In genomic region chr4:76017056-76017686, GRCh38 we compare ENCODE assay signal across 23 cellular contexts. TPM values are rescaled to one million over a fixed set of nuclear protein-coding genes. Genes with fewer than 3 reads are reported as not detected.
A peak's percentile ranks its signal among the peaks of the same experiment; 100 is the strongest.
DNase-seq lines count a peak whose midpoint lies in the region; ATAC-seq and TF ChIP-seq lines count a peak whose summit lies in the region.
"Had no signal": no experiment of that assay in that cellular context is flagged by ENCODE, and none has a peak within 500 bp of the region (broad histone marks: within the 10 kb centered on the region; RNA-seq: fewer than 3 reads in every experiment).

No MANE protein-coding gene starts in this region.

- no peak overlapping the region; the same call in 1 of the 2 replicates for H3K4me2 ChIP-seq in MM.1S (ENCODE audit: low read depth, low read length)

- H3K4me3 ChIP-seq in MM.1S (ENCODE audit: low read length) (no peak overlapping the region), mucosa of descending colon (no peak overlapping the region)
- H3K4me3 ChIP-seq: GM12878, SK-N-MC had no signal

- no peak for TF ChIP-seq CTCF in MM.1S (IDR thresholded peaks at IDR 0.05; ENCODE audit: low read length)
- TF ChIP-seq CTCF in foreskin keratinocyte (conservative IDR thresholded peaks at IDR 0.05), result no peak
- TF ChIP-seq CTCF in mucosa of descending colon (IDR thresholded peaks at IDR 0.05), result no peak

- H4K20me1 ChIP-seq in MM.1S (ENCODE audit: insufficient read depth, low read length), result no peaks in the 10 kb centered on the region

- intact Hi-C loops in mucosa of descending colon (cut with DNase I, micrococcal nuclease), result no loop called here
- intact Hi-C loops in posterior cingulate gyrus (cut with DNase I), result no loop called here

- H3K27ac ChIP-seq in MM.1S (ENCODE audit: low read length) (peak overlapping the region; percentile 95), foreskin keratinocyte (peak overlapping the region; percentile 18)
- H3K27ac ChIP-seq: SK-N-MC had no signal

- H3K4me1 Mint-ChIP-seq in activated T-cell treated with anti-CD3 and anti-CD28 coated beads, Interleukin-2, amount 50 U/mL, for 4 hours (ENCODE audit: low read depth), result peaks cover 2% of the 10 kb centered on the region
- H3K4me1 Mint-ChIP-seq: CD4-positive, CD25-positive, alpha-beta regulatory T cell had no signal

- H3F3A ChIP-seq in MM.1S (ENCODE audit: insufficient read depth, low read length), result peaks cover 25% of the 10 kb centered on the region

- H2AFZ ChIP-seq in MM.1S (ENCODE audit: low read length), result peak overlapping the region; percentile 24

- H3K79me2 ChIP-seq in MM.1S (ENCODE audit: low read length), result no peaks in the 10 kb centered on the region

- ATAC-seq in foreskin keratinocyte (peak; percentile 50), mucosa of descending colon (peak; percentile 30)
- no peak for ATAC-seq in activated T-cell treated with anti-CD3 and anti-CD28 coated beads, Interleukin-2, amount 50 U/mL, for 4 hours

- no peaks in the 10 kb centered on the region for H3K9me2 ChIP-seq in MM.1S (replicated peaks; ENCODE audit: insufficient read depth, low read length)

- DNase-seq in MM.1S (no peak), SK-MEL-5 (ENCODE audit: low read depth, low spot score) (peak; percentile 60), foreskin keratinocyte (peak in 1 of 2 donors; percentile 53), mucosa of descending colon (no peak), T-helper 9 cell (no peak), NCI-H1436 treated with DMSO at 0.1 percent for 48 hours (lab: John Stamatoyannopoulos, UW) (no peak), posterior cingulate gyrus (no peak)
- DNase-seq in activated T-cell treated with anti-CD3 and anti-CD28 coated beads, Interleukin-2, amount 50 U/mL, for 4 hours, result no peak
- DNase-seq: BE2C, COR-L47, DND-41, HFFc6, NCI-H1092, NCI-H146, NCI-H2029 treated with DMSO at 0.1 percent for 48 hours, NCI-H226, OCI-M1 had no signal

- H3K4me3 Mint-ChIP-seq in activated T-cell treated with anti-CD3 and anti-CD28 coated beads, Interleukin-2, amount 50 U/mL, for 4 hours, result no peak overlapping the region
- H3K4me3 Mint-ChIP-seq: CD4-positive, CD25-positive, alpha-beta regulatory T cell; H9; HFFc6 had no signal

- no peaks in the 10 kb centered on the region for H3K27me3 ChIP-seq in MM.1S (replicated peaks; ENCODE audit: insufficient read depth, low read length)
- no peaks in the 10 kb centered on the region for H3K27me3 ChIP-seq in foreskin keratinocyte

- H3K9ac ChIP-seq in MM.1S (ENCODE audit: low read length), result peak overlapping the region; percentile 54

- no peaks in the 10 kb centered on the region for H3K9me3 ChIP-seq in MM.1S (replicated peaks; ENCODE audit: insufficient read depth, low read length)
- no peaks in the 10 kb centered on the region for H3K9me3 ChIP-seq in mucosa of descending colon
- H3K9me3 ChIP-seq: BE2C had no signal

- no peaks in the 10 kb centered on the region for H3K9me3 Mint-ChIP-seq in activated T-cell treated with anti-CD3 and anti-CD28 coated beads, Interleukin-2, amount 50 U/mL, for 4 hours
- H3K9me3 Mint-ChIP-seq: H9, HFFc6 had no signal

- H3K27me3 Mint-ChIP-seq in activated T-cell treated with anti-CD3 and anti-CD28 coated beads, Interleukin-2, amount 50 U/mL, for 4 hours (ENCODE audit: low read depth), result no peaks in the 10 kb centered on the region

- H3K36me3 ChIP-seq in MM.1S (replicated peaks; ENCODE audit: insufficient read depth, low read length) (no peaks in the 10 kb centered on the region), mucosa of descending colon (ENCODE audit: low read depth) (no peaks in the 10 kb centered on the region)
- H3K36me3 ChIP-seq: BE2C had no signal

- peaks cover 56% of the 10 kb centered on the region for H3K4me1 ChIP-seq in MM.1S (ENCODE audit: low read length)
- peaks cover 24% of the 10 kb centered on the region for H3K4me1 ChIP-seq in foreskin keratinocyte
- H3K4me1 ChIP-seq in mucosa of descending colon (ENCODE audit: low read depth), result no peaks in the 10 kb centered on the region
- H3K4me1 ChIP-seq: BE2C had no signal

- no peaks in the 10 kb centered on the region for H3K36me3 Mint-ChIP-seq in activated T-cell treated with anti-CD3 and anti-CD28 coated beads, Interleukin-2, amount 50 U/mL, for 4 hours (ENCODE audit: insufficient read depth)
- H3K36me3 Mint-ChIP-seq: CD4-positive, CD25-positive, alpha-beta regulatory T cell had no signal

- in situ Hi-C loops in SK-MEL-5 (cut with HindIII; ENCODE audit: low pct_unique_long_range_greater_than_20kb, low sequenced_read_pairs), result no loop called here

RNA-seq across cellular contexts. Expression of gene CXCL10, which starts 6.1 kb away (rescaled TPM):
- not detected in 2 replicates for total RNA-seq in SK-MEL-5 (2014; rRNA removed; shearing (Covaris generic))
- polyA plus RNA-seq in SK-MEL-5 (2015; cell fraction: cytosol; rRNA removed), result not detected in 2 replicates
- polyA plus RNA-seq in SK-MEL-5 (2015; cell fraction: nucleus; rRNA removed), result not detected in 2 replicates
- total RNA-seq in foreskin keratinocyte (0.28 and 0.44 TPM in 2 replicates), mucosa of descending colon (1 to 10 TPM; 1.4 to 2.2 (median 2.1) TPM)
- polyA plus RNA-seq in foreskin keratinocyte, result 0.21 and 0.30 TPM in 2 replicates
- 10 to 100 TPM; 13.0 to 52.3 (median 13.9) TPM for total RNA-seq in activated T-cell treated with anti-CD3 and anti-CD28 coated beads, Interleukin-2, amount 50 U/mL, for 4 hours
- total RNA-seq: CD4-positive, CD25-positive, alpha-beta regulatory T cell; H9; HFFc6; LHCN-M2 had no signal
- polyA plus RNA-seq: CD4-positive, CD25-positive, alpha-beta regulatory T cell had no signal

RNA-seq across cellular contexts. Expression of gene CXCL9, which starts 9.9 kb away (rescaled TPM):
- 0.13 and 0.21 TPM in 2 replicates for total RNA-seq in SK-MEL-5 (2014; rRNA removed; shearing (Covaris generic))
- 0.04 TPM in 1 of 2 replicates, not detected in the other for polyA plus RNA-seq in SK-MEL-5 (2015; cell fraction: cytosol; rRNA removed)
- polyA plus RNA-seq in SK-MEL-5 (2015; cell fraction: nucleus; rRNA removed), result not detected in 2 replicates
- total RNA-seq in foreskin keratinocyte (not detected in 2 replicates), mucosa of descending colon (1 to 10 TPM in 2 of 3 donors, under 1 TPM in 1; 0.75 to 4.9 (median 1.3) TPM)
- 0.01 TPM in 1 of 2 replicates, not detected in the other for polyA plus RNA-seq in foreskin keratinocyte
- total RNA-seq in activated T-cell treated with anti-CD3 and anti-CD28 coated beads, Interleukin-2, amount 50 U/mL, for 4 hours, result 10 to 100 TPM; 13.0 to 65.1 (median 15.1) TPM
- total RNA-seq: A673; CD4-positive, CD25-positive, alpha-beta regulatory T cell; H9; HFFc6; LHCN-M2 had no signal
- polyA plus RNA-seq: CD4-positive, CD25-positive, alpha-beta regulatory T cell had no signal

RNA-seq across cellular contexts. Expression of gene CXCL11, which starts 18.7 kb away (rescaled TPM):
- total RNA-seq in SK-MEL-5 (2014; rRNA removed; shearing (Covaris generic)), result 0.26 TPM in 1 of 2 replicates, not detected in the other
- polyA plus RNA-seq in SK-MEL-5 (2015; cell fraction: cytosol; rRNA removed), result 0.10 and 0.17 TPM in 2 replicates
- polyA plus RNA-seq in SK-MEL-5 (2015; cell fraction: nucleus; rRNA removed), result not detected in 2 replicates
- total RNA-seq in foreskin keratinocyte (0.18 and 0.44 TPM in 2 replicates), mucosa of descending colon (under 1 TPM in 2 of 3 donors, not detected in 1; 0.19 to 0.72 TPM)
- polyA plus RNA-seq in foreskin keratinocyte, result 0.28 and 0.32 TPM in 2 replicates
- 1 to 10 TPM in 2 of 3 donors, under 1 TPM in 1; 0.37 to 3.4 (median 2.4) TPM for total RNA-seq in activated T-cell treated with anti-CD3 and anti-CD28 coated beads, Interleukin-2, amount 50 U/mL, for 4 hours
- total RNA-seq: CD4-positive, CD25-positive, alpha-beta regulatory T cell; GM12878; H9; HFFc6 had no signal
- polyA plus RNA-seq: CD4-positive, CD25-positive, alpha-beta regulatory T cell had no signal

RNA-seq across cellular contexts. Expression of gene SDAD1, which starts 26.4 kb away (rescaled TPM):
- 42.6 and 44.0 TPM in 2 replicates for total RNA-seq in SK-MEL-5 (2014; rRNA removed; shearing (Covaris generic))
- 37.9 and 43.6 TPM in 2 replicates for polyA plus RNA-seq in SK-MEL-5 (2015; cell fraction: cytosol; rRNA removed)
- 43.6 and 45.7 TPM in 2 replicates for polyA plus RNA-seq in SK-MEL-5 (2015; cell fraction: nucleus; rRNA removed)
- total RNA-seq in foreskin keratinocyte (37.6 and 38.8 TPM in 2 replicates), mucosa of descending colon (10 to 100 TPM; 24.5 to 33.7 (median 27.9) TPM)
- 11.8 and 14.9 TPM in 2 replicates for polyA plus RNA-seq in foreskin keratinocyte
- 10 to 100 TPM; 70.4 to 80.0 (median 79.9) TPM for total RNA-seq in activated T-cell treated with anti-CD3 and anti-CD28 coated beads, Interleukin-2, amount 50 U/mL, for 4 hours

RNA-seq across cellular contexts. Expression of gene ART3, which starts 57.3 kb away (rescaled TPM):
- 8.5 and 9.7 TPM in 2 replicates for total RNA-seq in SK-MEL-5 (2014; rRNA removed; shearing (Covaris generic))
- 6.0 and 7.0 TPM in 2 replicates for polyA plus RNA-seq in SK-MEL-5 (2015; cell fraction: cytosol; rRNA removed)
- polyA plus RNA-seq in SK-MEL-5 (2015; cell fraction: nucleus; rRNA removed), result 20.4 and 35.4 TPM in 2 replicates
- 0.41 TPM in 1 of 2 replicates, not detected in the other for total RNA-seq in foreskin keratinocyte
- 0.22 and 0.27 TPM in 2 replicates for polyA plus RNA-seq in foreskin keratinocyte
- total RNA-seq in mucosa of descending colon, result 1 to 10 TPM in 2 of 3 donors, not detected in 1; 1.1 to 2.2 TPM
- under 1 TPM in 2 of 3 donors, not detected in 1; 0.79 to 0.95 TPM for total RNA-seq in activated T-cell treated with anti-CD3 and anti-CD28 coated beads, Interleukin-2, amount 50 U/mL, for 4 hours
- total RNA-seq: A673; CD4-positive, CD25-positive, alpha-beta regulatory T cell; GM12878; HFFc6; LHCN-M2 had no signal
- polyA plus RNA-seq: CD4-positive, CD25-positive, alpha-beta regulatory T cell had no signal

Comparison
In these comparisons a context has a peak if more than half of its experiments do, and no peak if none do; other contexts are left out.
1. ATAC-seq: peak in foreskin keratinocyte (single experiment) and mucosa of descending colon (single experiment); none in activated T-cell treated with anti-CD3 and anti-CD28 coated beads, Interleukin-2, amount 50 U/mL, for 4 hours (0 of 2).